ENCODE assay signal across 1 cellular context in genomic region chr12:91778938-91779400, GRCh38.
TF ChIP-seq lines count a peak whose summit lies in the region.

No MANE protein-coding gene starts in this region.

TF ChIP-seq in H1, 55 proteins besides CTCF, POLR2A, EP300 and RAD21:
- peak; percentile 88 for TF ChIP-seq MAFK (IDR thresholded peaks at IDR 0.05; ENCODE audit: low read depth, low read length)
- no peak for TF ChIP-seq BCL11A (IDR thresholded peaks at IDR 0.05; ENCODE audit: low read depth in 2 of 2, low read length in 2 of 2)
